Comparison of ENCODE assay signal across 1 cellular context in the genomic region with DNA sequence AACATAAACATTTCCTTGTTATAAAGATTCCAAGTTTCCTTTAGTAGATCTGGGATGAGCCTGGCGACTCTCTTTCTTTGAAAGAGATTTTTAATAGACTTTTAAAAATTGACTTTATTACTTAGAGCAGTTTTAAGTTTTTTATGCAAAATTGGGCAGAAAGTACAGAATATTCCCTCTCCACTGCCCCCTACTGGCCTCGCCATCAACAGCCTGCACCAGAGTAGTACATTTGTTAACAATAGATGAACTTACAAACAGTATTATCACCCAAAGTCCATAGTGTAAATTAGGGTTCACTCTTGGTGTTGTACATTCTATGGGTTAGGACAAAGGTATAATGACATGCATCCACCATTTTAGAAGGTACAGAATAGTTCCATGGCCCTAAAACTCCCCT.
TF ChIP-seq lines count a peak whose summit lies in the region.

No MANE protein-coding gene starts in this region.

TF ChIP-seq in endothelial cell of umbilical vein, 7 proteins besides CTCF, POLR2A, EP300 and RAD21 (continued from another document):
- no peak for TF ChIP-seq GATA2 (IDR thresholded peaks at IDR 0.05; ENCODE audit: insufficient read depth, insufficient read length, low read depth, low read length)
- TF ChIP-seq EZH2 (IDR thresholded peaks at IDR 0.05; ENCODE audit: borderline replicate concordance, low read depth, low read length, severe bottlenecking), result no peak
- TF ChIP-seq POLR2AphosphoS5 (IDR thresholded peaks at IDR 0.05; ENCODE audit: insufficient read depth, low read depth, low read length), result no peak
- no peak for TF ChIP-seq MYC (IDR thresholded peaks at IDR 0.05; ENCODE audit: low read depth, low read length)
TF ChIP-seq in endothelial cell of umbilical vein: peak in this region for 0.
